ENCODE assay signal across 1 cellular context in the genomic region with DNA sequence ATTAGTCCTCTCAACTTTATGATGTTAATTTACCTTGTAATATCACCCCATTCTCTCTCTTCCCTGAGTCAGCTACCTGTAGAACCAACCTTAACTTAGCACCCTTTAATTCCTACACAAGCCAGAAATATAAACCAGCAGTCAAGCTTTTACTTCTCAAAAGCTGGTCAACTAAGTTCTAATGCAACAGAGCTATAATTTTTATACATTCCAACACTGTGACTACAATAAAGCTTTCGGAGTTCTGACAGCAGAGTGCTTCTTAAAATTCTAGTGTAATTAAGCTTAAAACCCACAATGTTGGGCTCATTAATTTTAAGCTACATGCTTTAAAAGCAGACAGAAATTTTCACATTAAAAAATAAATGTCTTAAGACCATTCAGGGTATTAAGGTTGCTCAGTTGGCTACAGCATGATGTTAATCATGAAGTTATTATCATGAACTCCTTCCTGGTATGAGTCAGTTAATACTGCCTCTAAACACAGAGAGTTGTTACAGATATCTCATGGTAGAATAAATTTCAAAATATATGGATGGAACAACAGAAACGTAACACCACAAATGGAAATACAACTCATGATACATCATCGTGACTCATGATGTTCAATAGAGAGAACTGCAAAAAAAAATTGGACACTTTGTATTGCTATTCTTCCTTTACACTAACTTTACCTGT.
TF ChIP-seq lines count a peak whose summit lies in the region.

No MANE protein-coding gene starts in this region.

TF ChIP-seq in HCT116, 20 proteins besides CTCF, POLR2A, EP300 and RAD21 (continued from another document):
- TF ChIP-seq, protein P1, sequence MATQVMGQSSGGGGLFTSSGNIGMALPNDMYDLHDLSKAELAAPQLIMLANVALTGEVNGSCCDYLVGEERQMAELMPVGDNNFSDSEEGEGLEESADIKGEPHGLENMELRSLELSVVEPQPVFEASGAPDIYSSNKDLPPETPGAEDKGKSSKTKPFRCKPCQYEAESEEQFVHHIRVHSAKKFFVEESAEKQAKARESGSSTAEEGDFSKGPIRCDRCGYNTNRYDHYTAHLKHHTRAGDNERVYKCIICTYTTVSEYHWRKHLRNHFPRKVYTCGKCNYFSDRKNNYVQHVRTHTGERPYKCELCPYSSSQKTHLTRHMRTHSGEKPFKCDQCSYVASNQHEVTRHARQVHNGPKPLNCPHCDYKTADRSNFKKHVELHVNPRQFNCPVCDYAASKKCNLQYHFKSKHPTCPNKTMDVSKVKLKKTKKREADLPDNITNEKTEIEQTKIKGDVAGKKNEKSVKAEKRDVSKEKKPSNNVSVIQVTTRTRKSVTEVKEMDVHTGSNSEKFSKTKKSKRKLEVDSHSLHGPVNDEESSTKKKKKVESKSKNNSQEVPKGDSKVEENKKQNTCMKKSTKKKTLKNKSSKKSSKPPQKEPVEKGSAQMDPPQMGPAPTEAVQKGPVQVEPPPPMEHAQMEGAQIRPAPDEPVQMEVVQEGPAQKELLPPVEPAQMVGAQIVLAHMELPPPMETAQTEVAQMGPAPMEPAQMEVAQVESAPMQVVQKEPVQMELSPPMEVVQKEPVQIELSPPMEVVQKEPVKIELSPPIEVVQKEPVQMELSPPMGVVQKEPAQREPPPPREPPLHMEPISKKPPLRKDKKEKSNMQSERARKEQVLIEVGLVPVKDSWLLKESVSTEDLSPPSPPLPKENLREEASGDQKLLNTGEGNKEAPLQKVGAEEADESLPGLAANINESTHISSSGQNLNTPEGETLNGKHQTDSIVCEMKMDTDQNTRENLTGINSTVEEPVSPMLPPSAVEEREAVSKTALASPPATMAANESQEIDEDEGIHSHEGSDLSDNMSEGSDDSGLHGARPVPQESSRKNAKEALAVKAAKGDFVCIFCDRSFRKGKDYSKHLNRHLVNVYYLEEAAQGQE (IDR thresholded peaks at IDR 0.05; ENCODE audit: low read depth), result no peak
- no peak for TF ChIP-seq TCF7L2 (IDR thresholded peaks at IDR 0.05; ENCODE audit: borderline replicate concordance, extremely low read depth, insufficient read depth, insufficient read length)
- TF ChIP-seq SP1 (IDR thresholded peaks at IDR 0.05; ENCODE audit: low read depth), result peak; percentile 91
TF ChIP-seq in HCT116: peak in this region for 10.
